23 cellular contexts compared by ENCODE assay signal in the genomic region with DNA sequence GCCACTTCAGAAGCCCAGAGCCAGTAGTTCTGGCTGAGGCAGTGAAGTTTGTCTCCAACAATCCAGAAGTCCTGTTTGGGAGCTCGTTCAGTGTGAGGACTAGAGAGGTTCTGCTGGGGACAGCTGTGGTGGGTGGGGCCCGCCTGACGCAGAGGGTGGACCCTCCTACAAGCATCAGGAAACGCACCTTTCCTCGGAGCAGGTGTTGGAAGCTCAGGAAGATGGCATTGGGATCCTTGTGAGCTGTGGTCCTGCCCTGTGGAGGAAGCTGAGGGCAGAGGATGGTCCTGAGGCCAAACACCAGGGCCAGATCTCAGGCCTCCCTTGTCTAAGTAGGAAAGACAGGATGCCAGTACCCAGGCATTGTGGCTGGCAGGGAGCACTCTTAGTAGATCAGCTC. TPM values are rescaled to one million over a fixed set of nuclear protein-coding genes. Genes with fewer than 3 reads are reported as not detected.
"Had no signal": no experiment of that assay in that cellular context is flagged by ENCODE, and none has a peak within 500 bp of the region (broad histone marks: within the 10 kb centered on the region; RNA-seq: fewer than 3 reads in every experiment).

No MANE protein-coding gene starts in this region.

- H3K9ac ChIP-seq: KMS-11 had no signal

- H3K27ac ChIP-seq: breast epithelium, KMS-11 had no signal

- H3K9me3 Mint-ChIP-seq: activated B cell treated with CpG ODN at 0.5 μM for 24 hours; activated CD4-positive, alpha-beta T cell treated with anti-CD3 and anti-CD28 coated beads, Interleukin-2, amount 10 ng/mL, durations not matched to agents 24 days and 14 days; activated naive CD4-positive, alpha-beta T cell treated with anti-CD3 and anti-CD28 coated beads, Interleukin-2, amount 50 U/mL, for 24 hours; activated T-cell treated with anti-CD3 and anti-CD28 coated beads, Interleukin-2, amount 50 U/mL, for 24 hours; activated T-helper 1 cell treated with anti-CD3 and anti-CD28 coated beads, Interleukin-12 subunit alpha, Interleukin-12 subunit beta, Interleukin-2, Interleukin-4 antibody, amounts not matched to agents 30 ng/mL and 10 ng/mL and 1 ng/mL, durations not matched to agents 14 hours and 24 hours and 36 hours had no signal

- DNase-seq: activated B cell treated with CpG ODN at 0.5 μM for 24 hours; activated CD4-positive, alpha-beta T cell treated with anti-CD3 and anti-CD28 coated beads for 1 hour; activated CD4-positive, alpha-beta T cell treated with anti-CD3 and anti-CD28 coated beads, Interleukin-2, amount 10 ng/mL, durations not matched to agents 24 days and 14 days; activated CD4-positive, alpha-beta T cell treated with anti-CD3 and anti-CD28 coated beads, Interleukin-2, amount 50 U/mL, for 48 hours; activated CD8-positive, alpha-beta memory T cell treated with anti-CD3 and anti-CD28 coated beads, Interleukin-2, amount 10 ng/mL, durations not matched to agents 7 days and 5 days; activated effector memory CD4-positive, alpha-beta T cell treated with Interleukin-2 at 50 U/mL for 16 hours; activated naive CD4-positive, alpha-beta T cell; activated T-cell treated with anti-CD3 and anti-CD28 coated beads, Interleukin-2, amount 50 U/mL, for 24 hours; NCI-H1092; NCI-H2029; NCI-H2107; NCI-H2171 treated with DMSO at 0.1 percent for 48 hours; NCI-H69; PC-3; SHP77 treated with DMSO at 0.1 percent for 48 hours; T-helper 2 cell; T1000 had no signal

- H3K4me3 Mint-ChIP-seq: activated B cell treated with CpG ODN at 0.5 μM for 24 hours; activated CD4-positive, alpha-beta T cell treated with anti-CD3 and anti-CD28 coated beads, Interleukin-2, amount 10 ng/mL, durations not matched to agents 24 days and 14 days; activated CD8-positive, alpha-beta memory T cell treated with anti-CD3 and anti-CD28 coated beads, Interleukin-2, amount 10 ng/mL, durations not matched to agents 7 days and 5 days; activated naive CD4-positive, alpha-beta T cell treated with anti-CD3 and anti-CD28 coated beads, Interleukin-2, amount 50 U/mL, for 24 hours; activated T-cell treated with anti-CD3 and anti-CD28 coated beads, Interleukin-2, amount 50 U/mL, for 24 hours; activated T-helper 1 cell treated with anti-CD3 and anti-CD28 coated beads, Interleukin-12 subunit alpha, Interleukin-12 subunit beta, Interleukin-2, Interleukin-4 antibody, amounts not matched to agents 30 ng/mL and 10 ng/mL and 1 ng/mL, durations not matched to agents 14 hours and 24 hours and 36 hours had no signal

- H3K4me3 ChIP-seq: breast epithelium had no signal

- H3K9me3 ChIP-seq: breast epithelium had no signal

- H3K36me3 ChIP-seq: breast epithelium had no signal

- H3K27me3 ChIP-seq: breast epithelium had no signal

- H3K27ac Mint-ChIP-seq: activated B cell treated with CpG ODN at 0.5 μM for 24 hours; activated CD4-positive, alpha-beta T cell treated with anti-CD3 and anti-CD28 coated beads, Interleukin-2, amount 10 ng/mL, durations not matched to agents 24 days and 14 days; activated CD8-positive, alpha-beta memory T cell treated with anti-CD3 and anti-CD28 coated beads, Interleukin-2, amount 10 ng/mL, durations not matched to agents 7 days and 5 days; activated naive CD4-positive, alpha-beta T cell treated with anti-CD3 and anti-CD28 coated beads, Interleukin-2, amount 50 U/mL, for 24 hours; activated T-cell treated with anti-CD3 and anti-CD28 coated beads, Interleukin-2, amount 50 U/mL, for 24 hours; activated T-helper 1 cell treated with anti-CD3 and anti-CD28 coated beads, Interleukin-12 subunit alpha, Interleukin-12 subunit beta, Interleukin-2, Interleukin-4 antibody, amounts not matched to agents 30 ng/mL and 10 ng/mL and 1 ng/mL, durations not matched to agents 14 hours and 24 hours and 36 hours had no signal

- H3K4me1 ChIP-seq: breast epithelium had no signal

- ATAC-seq: activated CD8-positive, alpha-beta memory T cell treated with anti-CD3 and anti-CD28 coated beads, Interleukin-2, amount 10 ng/mL, durations not matched to agents 7 days and 5 days had no signal

- H3K4me2 ChIP-seq: KMS-11 had no signal

RNA-seq across cellular contexts. Expression of gene THPO, which starts 5.1 kb away (rescaled TPM):
- total RNA-seq: activated B cell treated with CpG ODN at 0.5 μM for 24 hours; activated CD4-positive, alpha-beta T cell treated with anti-CD3 and anti-CD28 coated beads, Interleukin-2, amount 10 ng/mL, durations not matched to agents 24 days and 14 days; activated CD8-positive, alpha-beta memory T cell treated with anti-CD3 and anti-CD28 coated beads, Interleukin-2, amount 10 ng/mL, durations not matched to agents 7 days and 5 days; activated T-helper 1 cell treated with anti-CD3 and anti-CD28 coated beads, Interleukin-12 subunit alpha, Interleukin-12 subunit beta, Interleukin-2, Interleukin-4 antibody, amounts not matched to agents 30 ng/mL and 10 ng/mL and 1 ng/mL, durations not matched to agents 14 hours and 24 hours and 36 hours; MCF 10A; NCI-H460; PC-3 had no signal

RNA-seq across cellular contexts. Expression of gene CHRD, which starts 6.9 kb away (rescaled TPM):
- total RNA-seq: activated B cell treated with CpG ODN at 0.5 μM for 24 hours; activated CD4-positive, alpha-beta T cell treated with anti-CD3 and anti-CD28 coated beads, Interleukin-2, amount 10 ng/mL, durations not matched to agents 24 days and 14 days; activated CD8-positive, alpha-beta memory T cell treated with anti-CD3 and anti-CD28 coated beads, Interleukin-2, amount 10 ng/mL, durations not matched to agents 7 days and 5 days; activated T-helper 1 cell treated with anti-CD3 and anti-CD28 coated beads, Interleukin-12 subunit alpha, Interleukin-12 subunit beta, Interleukin-2, Interleukin-4 antibody, amounts not matched to agents 30 ng/mL and 10 ng/mL and 1 ng/mL, durations not matched to agents 14 hours and 24 hours and 36 hours; MCF 10A; PC-3 had no signal
